ENCODE assay signal across 1 cellular context in the genomic region with DNA sequence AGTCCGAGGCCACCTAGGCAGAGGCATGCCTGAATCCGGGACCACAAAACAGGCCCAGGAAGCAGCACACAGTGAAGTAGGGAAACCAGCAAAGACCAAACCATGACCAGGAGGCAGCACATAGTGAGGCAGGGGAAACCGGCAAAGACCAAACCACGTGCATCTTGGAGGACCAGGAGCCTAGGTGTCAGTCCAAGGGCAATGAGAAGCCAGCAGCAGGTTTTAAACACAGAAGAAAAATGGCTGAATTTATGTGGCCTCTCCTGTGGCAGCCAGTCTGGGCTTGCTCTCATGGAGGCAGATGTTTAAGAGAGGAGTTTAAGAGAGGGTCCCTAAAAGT.
TF ChIP-seq lines count a peak whose summit lies in the region.

No MANE protein-coding gene starts in this region.

TF ChIP-seq in K562, 482 proteins besides CTCF, POLR2A, EP300 and RAD21 (continued from another document):
- TF ChIP-seq RUNX1 (IDR thresholded peaks at IDR 0.05; ENCODE audit: low read depth) = no peak
- TF ChIP-seq, protein P1, sequence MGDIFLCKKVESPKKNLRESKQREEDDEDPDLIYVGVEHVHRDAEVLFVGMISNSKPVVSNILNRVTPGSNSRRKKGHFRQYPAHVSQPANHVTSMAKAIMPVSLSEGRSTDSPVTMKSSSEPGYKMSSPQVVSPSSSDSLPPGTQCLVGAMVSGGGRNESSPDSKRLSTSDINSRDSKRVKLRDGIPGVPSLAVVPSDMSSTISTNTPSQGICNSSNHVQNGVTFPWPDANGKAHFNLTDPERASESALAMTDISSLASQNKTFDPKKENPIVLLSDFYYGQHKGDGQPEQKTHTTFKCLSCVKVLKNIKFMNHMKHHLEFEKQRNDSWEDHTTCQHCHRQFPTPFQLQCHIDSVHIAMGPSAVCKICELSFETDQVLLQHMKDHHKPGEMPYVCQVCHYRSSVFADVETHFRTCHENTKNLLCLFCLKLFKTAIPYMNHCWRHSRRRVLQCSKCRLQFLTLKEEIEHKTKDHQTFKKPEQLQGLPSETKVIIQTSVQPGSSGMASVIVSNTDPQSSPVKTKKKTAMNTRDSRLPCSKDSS (IDR thresholded peaks at IDR 0.05; ENCODE audit: low read depth, partially characterized antibody) = peak; percentile 55
